Comparison of ENCODE assay signal across 14 cellular contexts in the genomic region with DNA sequence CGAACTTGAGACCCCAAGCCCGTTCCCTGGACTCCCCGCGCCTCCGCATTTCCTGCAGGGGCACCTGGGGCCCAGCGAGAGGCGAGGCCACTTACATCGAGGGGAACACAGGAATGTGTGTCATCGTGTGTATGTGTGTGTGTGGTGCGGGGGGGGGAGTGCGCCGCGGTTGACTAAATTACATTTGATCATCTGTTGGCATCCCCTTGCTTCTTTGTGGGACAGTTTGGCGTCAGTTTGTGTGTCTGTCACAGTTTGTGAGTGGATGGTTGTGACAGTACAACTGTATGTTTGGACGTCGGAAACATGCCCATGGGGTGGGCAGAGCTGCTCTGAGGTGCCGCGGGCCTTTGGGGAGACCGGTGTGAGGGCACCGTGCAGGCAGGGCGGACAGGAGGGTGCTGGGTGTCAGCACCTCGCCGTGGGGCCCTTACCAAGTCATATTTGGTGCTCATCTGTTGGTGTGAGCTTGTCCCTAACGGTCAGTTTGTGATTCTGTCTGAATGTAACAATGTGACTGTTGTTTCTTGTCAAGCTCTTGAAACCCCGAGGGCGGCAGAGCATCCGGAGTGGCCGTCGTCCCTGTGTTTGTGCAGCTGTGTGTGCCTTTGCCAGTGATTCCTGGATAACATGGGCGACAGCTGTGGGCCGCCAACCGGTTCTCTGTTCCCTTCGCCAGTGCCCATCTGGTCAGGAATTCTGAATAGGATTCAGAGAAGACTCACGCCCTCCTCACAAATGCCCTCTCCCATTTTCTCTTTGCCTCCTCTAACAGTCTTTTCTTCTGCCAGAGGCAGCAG. TPM values are rescaled to one million over a fixed set of nuclear protein-coding genes. Genes with fewer than 3 reads are reported as not detected.
DNase-seq lines count a peak whose midpoint lies in the region; ATAC-seq lines count a peak whose summit lies in the region.
"Had no signal": no experiment of that assay in that cellular context is flagged by ENCODE, and none has a peak within 500 bp of the region (broad histone marks: within the 10 kb centered on the region; RNA-seq: fewer than 3 reads in every experiment).

No MANE protein-coding gene starts in this region.

- whole genome bisulfite sequencing in ectodermal cell, 2 experiments = 76 to 77% methylated on average over 34 of the region's 34 CpGs
- no CpG with 5 or more reads among the region's 34 CpGs for WGBS in trophoblast cell (ENCODE audit: extremely low coverage, insufficient coverage, insufficient read length)

- H3K4me1 ChIP-seq in ectodermal cell (ENCODE audit: control insufficient read depth, insufficient read depth, low read length) (peaks cover 13% of the 10 kb centered on the region), trophoblast cell (ENCODE audit: control insufficient read depth in 1 of 2, insufficient read depth in 2 of 2, low read length in 2 of 2) (peaks cover 40 to 46% of the 10 kb centered on the region in 2 experiments)

- H4K12ac ChIP-seq in trophoblast cell (ENCODE audit: low read depth, low read length) = no peak overlapping the region

- peak overlapping the region; percentile 72 for H2BK12ac ChIP-seq in trophoblast cell (ENCODE audit: low read length)

- no peak overlapping the region for H3K4ac ChIP-seq in trophoblast cell (ENCODE audit: low read depth, low read length)

- H3K36me3 ChIP-seq in ectodermal cell (ENCODE audit: control insufficient read depth, insufficient read depth, low read length) = no peaks in the 10 kb centered on the region
- H3K36me3 ChIP-seq in trophoblast cell (ENCODE audit: control insufficient read depth in 1 of 2, insufficient read depth in 2 of 2, low read length in 2 of 2) = no peaks in the 10 kb centered on the region
- H3K36me3 ChIP-seq: stomach had no signal

- no peaks in the 10 kb centered on the region for H3K79me2 ChIP-seq in trophoblast cell (ENCODE audit: control insufficient read depth, insufficient read depth, low read length, poor library complexity)

- peak overlapping the region; percentile 16 for H2BK5ac ChIP-seq in trophoblast cell (ENCODE audit: low read depth, low read length, poor library complexity)

- H3K9ac ChIP-seq in trophoblast cell (ENCODE audit: low read length) = no peak overlapping the region

- H4K8ac ChIP-seq in trophoblast cell (ENCODE audit: low read depth, low read length) = peak overlapping the region; percentile 44

- H3K4me3 ChIP-seq in ectodermal cell (ENCODE audit: insufficient read depth, low read depth, low read length) (peak overlapping the region; percentile 29), trophoblast cell (ENCODE audit: low read depth, low read length) (peak overlapping the region; percentile 75)
- H3K4me3 ChIP-seq: stomach had no signal

- H2AK5ac ChIP-seq in trophoblast cell (ENCODE audit: low read length) = no peak overlapping the region

- no peak overlapping the region for H3K23ac ChIP-seq in trophoblast cell (ENCODE audit: low read length)

- peak; percentile 35 for DNase-seq in NCI-H510A treated with DMSO at 0.1 percent for 48 hours (lab: John Stamatoyannopoulos, UW)
- no peak for DNase-seq in NCI-H510A (lab: John Stamatoyannopoulos, UW)
- peak; percentile 77 for DNase-seq in NCI-H2196 (lab: John Stamatoyannopoulos, UW; ENCODE audit: unreplicated experiment)
- no peak for DNase-seq in trophoblast cell
- no peak for DNase-seq in amniotic stem cell (lab: John Stamatoyannopoulos, UW)
- no peak for DNase-seq in activated CD4-positive, alpha-beta T cell treated with anti-CD3 and anti-CD28 coated beads, Interleukin-2, amount 50 U/mL, for 1 hour
- DNase-seq: DND-41; left colon; NCI-H187; SIG-M5; stimulated activated CD4-positive, alpha-beta T cell treated with anti-CD3 and anti-CD28 coated beads, Interleukin-4, amount 100 ng/mL, for 24 hours; stomach had no signal

- ATAC-seq in GM19035 (IDR thresholded peaks at IDR 0.05; ENCODE audit: unreplicated experiment) = no peak
- ATAC-seq: left colon had no signal

- H3K79me1 ChIP-seq in trophoblast cell (ENCODE audit: low read length) = peaks cover 10% of the 10 kb centered on the region

- H3K14ac ChIP-seq in trophoblast cell (ENCODE audit: low read length) = peak overlapping the region; percentile 63

- H3K27me3 ChIP-seq in ectodermal cell (ENCODE audit: control insufficient read depth, insufficient read depth, low read length, poor library complexity, severe bottlenecking) (peaks cover 51% of the 10 kb centered on the region), trophoblast cell (ENCODE audit: insufficient read depth, low read length) (no peaks in the 10 kb centered on the region)

- peak overlapping the region; percentile 62 for H2AFZ ChIP-seq in trophoblast cell (ENCODE audit: insufficient read depth, low read length, poor library complexity)

- peak overlapping the region; percentile 31 for H3K18ac ChIP-seq in trophoblast cell (ENCODE audit: low read length)

- peak overlapping the region; percentile 67 for H2BK120ac ChIP-seq in trophoblast cell (ENCODE audit: insufficient read depth, low read length, poor library complexity)

- H3K4me2 ChIP-seq in trophoblast cell (ENCODE audit: low read length) = peak overlapping the region; percentile 74

- H3K9me3 ChIP-seq in ectodermal cell (ENCODE audit: control insufficient read depth, low read length) (no peaks in the 10 kb centered on the region), trophoblast cell (ENCODE audit: insufficient read depth, low read depth, low read length) (no peaks in the 10 kb centered on the region)
- H3K9me3 ChIP-seq: stomach had no signal

- no peak overlapping the region for H3K27ac ChIP-seq in ectodermal cell (ENCODE audit: insufficient read depth, low read depth, low read length, poor library complexity, severe bottlenecking)
- peak overlapping the region; percentile 31 for H3K27ac ChIP-seq in trophoblast cell (ENCODE audit: low read depth, low read length)
- H3K27ac ChIP-seq: stomach had no signal

- H4K91ac ChIP-seq in trophoblast cell (ENCODE audit: low read depth, low read length) = peak overlapping the region; percentile 80

RNA-seq across cellular contexts. Expression of gene OPRD1, which starts 0.9 kb away (rescaled TPM):
- 0.98 TPM for polyA plus RNA-seq in ectodermal cell (2013, experiment 1 of 4)
- 0.85 TPM for polyA plus RNA-seq in ectodermal cell (2013, experiment 2 of 4)
- 0.69 TPM for polyA plus RNA-seq in ectodermal cell (2013, experiment 3 of 4)
- 0.69 TPM for polyA plus RNA-seq in ectodermal cell (2013, experiment 4 of 4)
- polyA plus RNA-seq in trophoblast cell (2013) = 2.2 and 2.4 TPM in 2 replicates

Comparison
In these comparisons a context has a peak if more than half of its experiments do, and no peak if none do; other contexts are left out.
1. DNase-seq: peak in NCI-H510A treated with DMSO at 0.1 percent for 48 hours (single experiment) and NCI-H2196 (single experiment); none in NCI-H510A (single experiment), trophoblast cell (0 of 2), amniotic stem cell (single experiment) and activated CD4-positive, alpha-beta T cell treated with anti-CD3 and anti-CD28 coated beads, Interleukin-2, amount 50 U/mL, for 1 hour (single experiment).